Comparison of ENCODE assay signal across 7 cellular contexts in genomic region chr20:63574156-63574828, GRCh38. TPM values are rescaled to one million over a fixed set of nuclear protein-coding genes. Genes with fewer than 3 reads are reported as not detected.
DNase-seq lines count a peak whose midpoint lies in the region; ATAC-seq and TF ChIP-seq lines count a peak whose summit lies in the region.

Gene HELZ2, minus strand, starts transcription at chr20:63574239. Its CDS starts 1,854 bp downstream, at chr20:63572385.

- peak; percentile 89 for DNase-seq in GM13976 (ENCODE audit: low spot score)
- peak; percentile 44 for DNase-seq in IMR-90
- DNase-seq in SK-N-MC (ENCODE audit: low read depth, low spot score): no peak
- peak; percentile 94 for DNase-seq in cardiac septum (ENCODE audit: low spot score)
- DNase-seq in trophoblast cell: peak; percentile 32 to 69

- peak within 1 kb of the TSS; percentile 81; the same call in 1 of the 3 replicates for H2BK15ac ChIP-seq in IMR-90 (ENCODE audit: low read depth, low read length)

- H2AK5ac ChIP-seq in IMR-90 (ENCODE audit: low read depth, low read length) (peak within 1 kb of the TSS; percentile 88), trophoblast cell (ENCODE audit: low read length) (peak within 1 kb of the TSS; percentile 67)

- H2BK120ac ChIP-seq in IMR-90 (ENCODE audit: low read depth, low read length): peak within 1 kb of the TSS; percentile 51; the same call in 1 of the 2 replicates
- peak within 1 kb of the TSS; percentile 67 for H2BK120ac ChIP-seq in trophoblast cell (ENCODE audit: insufficient read depth, low read length, poor library complexity)

- intact Hi-C loops in IMR-90 (cut with micrococcal nuclease) (no loop called here), cardiac septum (cut with DNase I) (no loop called here)

- peak; percentile 64; the same call in 1 of the 2 replicates for TF ChIP-seq POLR2A in IMR-90 (IDR thresholded peaks at IDR 0.05; ENCODE audit: low read depth, low read length)

- H3K4me1 ChIP-seq in IMR-90 (ENCODE audit: control insufficient read depth, insufficient read depth, low read length) (peaks cover 10% of the 10 kb centered on the region), trophoblast cell (ENCODE audit: control insufficient read depth in 1 of 2, insufficient read depth in 2 of 2, low read length in 2 of 2) (peaks cover 3 to 12% of the 10 kb centered on the region in 2 experiments)

- no peaks in the 10 kb centered on the region for H3K9me3 ChIP-seq in IMR-90 (ENCODE audit: control insufficient read depth, insufficient read depth, low read length)
- no peaks in the 10 kb centered on the region for H3K9me3 ChIP-seq in SK-N-MC (ENCODE audit: low read depth, low read length)
- no peaks in the 10 kb centered on the region for H3K9me3 ChIP-seq in trophoblast cell (ENCODE audit: insufficient read depth, low read depth, low read length)

- peak within 1 kb of the TSS; percentile 83 for H3K27ac ChIP-seq in IMR-90 (ENCODE audit: insufficient read depth, low read length)
- H3K27ac ChIP-seq in SK-N-MC: no peak within 1 kb of the TSS
- H3K27ac ChIP-seq in trophoblast cell (ENCODE audit: low read depth, low read length): no peak within 1 kb of the TSS

- H2AK9ac ChIP-seq in IMR-90 (replicated peaks; ENCODE audit: low read depth, low read length, poor library complexity): peak within 1 kb of the TSS; percentile 99

- WGBS in IMR-90 (ENCODE audit: extremely low coverage in 2 of 2, insufficient read length in 1 of 2), 2 experiments: 12% methylated on average over 5 of the region's 40 CpGs; no CpG with 5 or more reads in 1 of the 2 experiments
- no CpG with 5 or more reads among the region's 40 CpGs for WGBS in trophoblast cell (ENCODE audit: extremely low coverage, insufficient coverage, insufficient read length)

- H2BK12ac ChIP-seq in trophoblast cell (ENCODE audit: low read length): peak within 1 kb of the TSS; percentile 64

- peak within 1 kb of the TSS; percentile 35 for H3K56ac ChIP-seq in IMR-90 (ENCODE audit: extremely low read depth, insufficient read depth, low read length)

- peaks cover 3% of the 10 kb centered on the region; the same call in 1 of the 2 replicates for H3K9me1 ChIP-seq in IMR-90 (ENCODE audit: insufficient read depth, low read length)

- H4K12ac ChIP-seq in trophoblast cell (ENCODE audit: low read depth, low read length): peak within 1 kb of the TSS; percentile 73

- CTCF ChIA-PET in IMR-90 (lab: Yijun Ruan, JAX): no interaction called here

- H3K79me1 ChIP-seq in IMR-90 (ENCODE audit: low read depth in 1 of 2, low read length in 2 of 2) (peaks cover 4 to 13% of the 10 kb centered on the region in 2 experiments), trophoblast cell (ENCODE audit: low read length) (peaks cover 8% of the 10 kb centered on the region)

- H3K23ac ChIP-seq in IMR-90 (ENCODE audit: low read depth, low read length) (peak within 1 kb of the TSS; percentile 82), trophoblast cell (ENCODE audit: low read length) (no peak within 1 kb of the TSS)

- no peak for TF ChIP-seq RAD21 in IMR-90 (IDR thresholded peaks at IDR 0.05; ENCODE audit: low read length)

- H4K5ac ChIP-seq in IMR-90 (ENCODE audit: low read depth, low read length): peak within 1 kb of the TSS; percentile 89

- peak within 1 kb of the TSS; percentile 73 for H3K4me3 Mint-ChIP-seq in activated naive CD8-positive, alpha-beta T cell

- H3K79me2 ChIP-seq in trophoblast cell (ENCODE audit: control insufficient read depth, insufficient read depth, low read length, poor library complexity): peaks cover 3% of the 10 kb centered on the region

- no peaks in the 10 kb centered on the region for H3K27me3 Mint-ChIP-seq in activated naive CD8-positive, alpha-beta T cell

- TF ChIP-seq CTCF in GM13976 (IDR thresholded peaks at IDR 0.05; ENCODE audit: borderline replicate concordance, control extremely low read depth, extremely low read depth, insufficient read depth, missing control alignments) (no peak), IMR-90 (conservative IDR thresholded peaks at IDR 0.05; ENCODE audit: low read depth, low read length) (no peak)

- H4K8ac ChIP-seq in IMR-90 (ENCODE audit: low read depth in 2 of 2, low read length in 2 of 2) (peak within 1 kb of the TSS; percentile 92 to 95), trophoblast cell (ENCODE audit: low read depth, low read length) (peak within 1 kb of the TSS; percentile 94)

- H4K20me1 ChIP-seq in IMR-90 (ENCODE audit: insufficient read depth, low read length): no peaks in the 10 kb centered on the region

- H4K91ac ChIP-seq in IMR-90 (ENCODE audit: insufficient read depth, low read depth, low read length) (peak within 1 kb of the TSS; percentile 89), trophoblast cell (ENCODE audit: low read depth, low read length) (peak within 1 kb of the TSS; percentile 87)

- H3K9ac ChIP-seq in IMR-90 (ENCODE audit: low read depth, low read length) (peak within 1 kb of the TSS; percentile 95), SK-N-MC (ENCODE audit: insufficient read length) (peak within 1 kb of the TSS; percentile 73), trophoblast cell (ENCODE audit: low read length) (peak within 1 kb of the TSS; percentile 84)

- H2BK20ac ChIP-seq in IMR-90 (ENCODE audit: low read depth, low read length): no peak within 1 kb of the TSS; the same call in 1 of the 2 replicates

- H3K36me3 ChIP-seq in IMR-90 (ENCODE audit: control insufficient read depth, insufficient read depth, low read length) (peaks cover 6% of the 10 kb centered on the region; the same call in 1 of the 2 replicates), SK-N-MC (ENCODE audit: insufficient read depth, low read length) (no peaks in the 10 kb centered on the region), trophoblast cell (ENCODE audit: control insufficient read depth in 1 of 2, insufficient read depth in 2 of 2, low read length in 2 of 2) (peaks cover 0 to 1% of the 10 kb centered on the region in 2 experiments)

- H3K18ac ChIP-seq in IMR-90 (ENCODE audit: low read depth, low read length) (peak within 1 kb of the TSS; percentile 19), trophoblast cell (ENCODE audit: low read length) (peak within 1 kb of the TSS; percentile 55)

- H2AFZ ChIP-seq in IMR-90 (replicated peaks; ENCODE audit: low read length, poor library complexity): peak within 1 kb of the TSS; percentile 95
- peak within 1 kb of the TSS; percentile 96 for H2AFZ ChIP-seq in trophoblast cell (ENCODE audit: insufficient read depth, low read length, poor library complexity)

- H2BK5ac ChIP-seq in IMR-90 (ENCODE audit: low read depth, low read length, poor library complexity, severe bottlenecking): peak within 1 kb of the TSS; percentile 71
- peak within 1 kb of the TSS; percentile 49 for H2BK5ac ChIP-seq in trophoblast cell (ENCODE audit: low read depth, low read length, poor library complexity)

- H3K14ac ChIP-seq in IMR-90 (replicated peaks; ENCODE audit: low read depth, low read length) (peak within 1 kb of the TSS; percentile 75), trophoblast cell (ENCODE audit: low read length) (peak within 1 kb of the TSS; percentile 83)

- H3K27ac Mint-ChIP-seq in activated naive CD8-positive, alpha-beta T cell: no peak within 1 kb of the TSS

- H3K4ac ChIP-seq in IMR-90 (ENCODE audit: low read depth, low read length): peak within 1 kb of the TSS; percentile 92
- H3K4ac ChIP-seq in trophoblast cell (ENCODE audit: low read depth, low read length): peak within 1 kb of the TSS; percentile 56

- no peaks in the 10 kb centered on the region for H3K9me3 Mint-ChIP-seq in activated naive CD8-positive, alpha-beta T cell (ENCODE audit: low read depth)

- ATAC-seq in IMR-90 (ENCODE audit: low read depth): peak; percentile 93
- no peak for ATAC-seq in HG03457 (IDR thresholded peaks at IDR 0.05; ENCODE audit: unreplicated experiment)

- H3K4me1 Mint-ChIP-seq in activated naive CD8-positive, alpha-beta T cell (ENCODE audit: low read depth): peaks cover 6% of the 10 kb centered on the region

- peak within 1 kb of the TSS; percentile 85 for H3K4me3 ChIP-seq in IMR-90 (ENCODE audit: insufficient read depth, low read depth, low read length)
- H3K4me3 ChIP-seq in SK-N-MC: peak within 1 kb of the TSS; percentile 83
- peak within 1 kb of the TSS; percentile 67 for H3K4me3 ChIP-seq in trophoblast cell (ENCODE audit: low read depth, low read length)

- H3K27me3 ChIP-seq in IMR-90 (ENCODE audit: control insufficient read depth, insufficient read depth, low read length): no peaks in the 10 kb centered on the region
- no peaks in the 10 kb centered on the region for H3K27me3 ChIP-seq in trophoblast cell (ENCODE audit: insufficient read depth, low read length)

- POLR2A ChIA-PET in IMR-90 (lab: Charles Lee; ENCODE audit: unreplicated experiment): interaction anchor here (0.6 kb wide), 1 partner anchor 16 kb away, joined by 6 read pairs; no protein-coding TSS in a partner anchor

- H3K4me2 ChIP-seq in IMR-90 (ENCODE audit: low read depth, low read length) (peak within 1 kb of the TSS; percentile 76), trophoblast cell (ENCODE audit: low read length) (peak within 1 kb of the TSS; percentile 99)

- in situ Hi-C loops in GM13976 (cut with MboI; ENCODE audit: low sequenced_read_pairs, unreplicated experiment) (no loop called here), IMR-90 (cut with MboI; ENCODE audit: low sequenced_read_pairs) (no loop called here)

- BruUV-seq in IMR-90 (replicated peaks; lab: Mats Ljungman, UMichigan): no TSS peak

- dilution Hi-C loops in IMR-90 (cut with HindIII; ENCODE audit: low sequenced_read_pairs, unreplicated experiment): no loop called here

- H3K36me3 Mint-ChIP-seq in activated naive CD8-positive, alpha-beta T cell: no peaks in the 10 kb centered on the region

TF ChIP-seq in IMR-90, 13 proteins besides CTCF, POLR2A, EP300 and RAD21:
- TF ChIP-seq MAZ (IDR thresholded peaks at IDR 0.05; ENCODE audit: borderline replicate concordance, low read depth, low read length) (peak; percentile 72; the same call in 1 of the 2 replicates), CEBPB (IDR thresholded peaks at IDR 0.05; ENCODE audit: low read depth, low read length) (no peak)

RNA-seq across cellular contexts. Expression of gene HELZ2, which starts in this region (rescaled TPM):
- total RNA-seq in IMR-90 (2012; rRNA removed): 4.2 and 4.7 TPM in 2 replicates
- polyA plus RNA-seq in IMR-90 (2012; rRNA removed): 10.6 and 12.2 TPM in 2 replicates
- 3.2 and 6.8 TPM in 2 replicates for polyA plus RNA-seq in IMR-90 (2012; cell fraction: cytosol; rRNA removed)
- polyA plus RNA-seq in IMR-90 (2012; cell fraction: nucleus; rRNA removed; ENCODE audit: low replicate concordance): 10.9 and 32.5 TPM in 2 replicates
- 12.1 TPM for total RNA-seq in cardiac septum
- polyA plus RNA-seq in trophoblast cell (2013): 8.7 and 9.1 TPM in 2 replicates
